Comparison of ENCODE assay signal across 8 cellular contexts in the genomic region with DNA sequence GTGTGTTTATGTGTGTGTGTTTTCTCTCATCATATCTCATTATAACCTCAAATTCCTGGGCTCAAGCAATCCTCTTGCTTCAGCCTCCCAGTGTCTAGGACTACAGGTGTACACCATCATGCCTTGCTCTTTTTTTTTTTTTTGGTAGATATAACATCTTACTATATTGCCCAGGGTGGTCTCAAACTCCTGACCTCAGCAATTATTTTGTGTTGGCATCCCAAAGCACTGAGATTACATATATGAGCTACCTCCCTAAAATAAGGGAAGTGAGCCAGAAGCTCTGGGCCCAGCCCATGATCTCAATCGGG. TPM values are rescaled to one million over a fixed set of nuclear protein-coding genes. Genes with fewer than 3 reads are reported as not detected.
DNase-seq lines count a peak whose midpoint lies in the region; TF ChIP-seq lines count a peak whose summit lies in the region.

No MANE protein-coding gene starts in this region.

- no peaks in the 10 kb centered on the region for H3K9me3 ChIP-seq in endodermal cell (ENCODE audit: control insufficient read depth, low read length)
- no peaks in the 10 kb centered on the region for H3K9me3 ChIP-seq in neural progenitor cell (ENCODE audit: low read depth)

- peaks cover 26% of the 10 kb centered on the region for H3K79me2 ChIP-seq in neural progenitor cell (ENCODE audit: low read depth)

- BruUV-seq in Calu3 (replicated peaks; lab: Mats Ljungman, UMichigan) = TSS peak; percentile 99

- peaks cover 18% of the 10 kb centered on the region for H3F3A ChIP-seq in neural progenitor cell (ENCODE audit: low read depth)

- no peak for TF ChIP-seq CTCF in Calu3 (IDR thresholded peaks at IDR 0.05; ENCODE audit: unreplicated experiment)
- TF ChIP-seq CTCF in endodermal cell (conservative IDR thresholded peaks at IDR 0.05) = no peak
- TF ChIP-seq CTCF in neural progenitor cell (IDR thresholded peaks at IDR 0.05) = no peak
- TF ChIP-seq CTCF in GM20000 (IDR thresholded peaks at IDR 0.05; ENCODE audit: extremely low read depth, missing control alignments) = no peak
- no peak for TF ChIP-seq CTCF in GM13977 (IDR thresholded peaks at IDR 0.05; ENCODE audit: extremely low read depth, insufficient read depth, missing control alignments)

- CTCF ChIA-PET in Calu3 (lab: Charles Lee) = interaction anchor here (0.7 kb wide), 1 partner anchor 32 kb away, joined by 3 read pairs; no protein-coding TSS in a partner anchor

- H3K36me3 ChIP-seq in endodermal cell (ENCODE audit: control insufficient read depth, insufficient read depth, low read length) (peaks cover 14% of the 10 kb centered on the region), neural progenitor cell (no peaks in the 10 kb centered on the region)

- H3K4me3 ChIP-seq in endodermal cell (ENCODE audit: low read length) (peak overlapping the region; percentile 91), neural progenitor cell (peak overlapping the region; percentile 77)

- H3K9me3 Mint-ChIP-seq in Calu3 (ENCODE audit: low read depth, unreplicated experiment) (peaks cover 10% of the 10 kb centered on the region), endodermal cell (no peaks in the 10 kb centered on the region), neural progenitor cell (no peaks in the 10 kb centered on the region)

- H3K4me3 Mint-ChIP-seq in Calu3 (ENCODE audit: low read depth, unreplicated experiment) = peak overlapping the region; percentile 74
- peak overlapping the region; percentile 83 for H3K4me3 Mint-ChIP-seq in endodermal cell
- H3K4me3 Mint-ChIP-seq in neural progenitor cell = peak overlapping the region; percentile 89

- peaks cover 41% of the 10 kb centered on the region for H3K36me3 Mint-ChIP-seq in Calu3 (ENCODE audit: insufficient read depth, unreplicated experiment)
- H3K36me3 Mint-ChIP-seq in endodermal cell (ENCODE audit: low read depth) = peaks cover 13% of the 10 kb centered on the region
- H3K36me3 Mint-ChIP-seq in neural progenitor cell = peaks cover 5% of the 10 kb centered on the region

- peaks cover 24% of the 10 kb centered on the region for H3K4me1 Mint-ChIP-seq in Calu3 (ENCODE audit: low read depth, unreplicated experiment)
- peaks cover 12% of the 10 kb centered on the region for H3K4me1 Mint-ChIP-seq in endodermal cell
- H3K4me1 Mint-ChIP-seq in neural progenitor cell = peaks cover 20% of the 10 kb centered on the region

- H3K27me3 Mint-ChIP-seq in Calu3 (ENCODE audit: unreplicated experiment) (peaks cover 24% of the 10 kb centered on the region), endodermal cell (ENCODE audit: insufficient read depth) (peaks cover 36% of the 10 kb centered on the region), neural progenitor cell (ENCODE audit: insufficient read depth, low read depth) (peaks cover 9% of the 10 kb centered on the region)

- peak overlapping the region; percentile 87 for H3K4me2 ChIP-seq in neural progenitor cell

- H3K4me1 ChIP-seq in endodermal cell (ENCODE audit: control insufficient read depth, insufficient read depth, low read length) = peaks cover 2% of the 10 kb centered on the region
- peaks cover 19% of the 10 kb centered on the region for H3K4me1 ChIP-seq in neural progenitor cell

- intact Hi-C loops in Calu3 (cut with micrococcal nuclease; ENCODE audit: unreplicated experiment) = loop anchor here (5.0 kb wide), 1 partner anchor 42 kb away; a partner anchor contains a TSS

- H2AFZ ChIP-seq in neural progenitor cell (replicated peaks) = peak overlapping the region; percentile 75

- no peak for DNase-seq in Calu3
- peak; percentile 30 for DNase-seq in NCI-H69 (lab: John Stamatoyannopoulos, UW)
- DNase-seq in endodermal cell = no peak
- no peak for DNase-seq in neural progenitor cell (ENCODE audit: low spot score)
- DNase-seq in GM20000 (ENCODE audit: low spot score) = no peak
- no peak for DNase-seq in GM13977 (ENCODE audit: low spot score)
- no peak for DNase-seq in NCI-H1105 (lab: John Stamatoyannopoulos, UW)
- DNase-seq in EL = no peak

- peak overlapping the region; percentile 55 for H3K27ac ChIP-seq in endodermal cell (ENCODE audit: low read depth, low read length)
- peak overlapping the region; percentile 74 for H3K27ac ChIP-seq in neural progenitor cell

- H3K27me3 ChIP-seq in endodermal cell (ENCODE audit: control insufficient read depth, insufficient read depth, low read length, poor library complexity, severe bottlenecking) (peaks cover 34% of the 10 kb centered on the region), neural progenitor cell (peaks cover 29% of the 10 kb centered on the region)

- no peaks in the 10 kb centered on the region for H4K20me1 ChIP-seq in neural progenitor cell (ENCODE audit: low read depth)

- H3K27ac Mint-ChIP-seq in Calu3 (ENCODE audit: unreplicated experiment) = peak overlapping the region; percentile 70
- peak overlapping the region; percentile 94 for H3K27ac Mint-ChIP-seq in endodermal cell
- peak overlapping the region; percentile 86 for H3K27ac Mint-ChIP-seq in neural progenitor cell

- H3K9ac ChIP-seq in endodermal cell (ENCODE audit: extremely low read depth, low read length, poor library complexity, severe bottlenecking) = peak overlapping the region; percentile 90
- H3K9ac ChIP-seq in neural progenitor cell = no peak overlapping the region

- WGBS in endodermal cell (ENCODE audit: insufficient coverage in 1 of 2, insufficient read length in 1 of 2), 2 experiments = 3% methylated on average over 1 of the region's 1 CpG; no CpG with 5 or more reads in 1 of the 2 experiments

- in situ Hi-C loops in GM13977 (cut with MboI; ENCODE audit: low pct_unique_long_range_greater_than_20kb, low sequenced_read_pairs, unreplicated experiment) = no loop called here

RNA-seq across cellular contexts. Expression of a gene that starts 0.4 kb away (rescaled TPM):
- 8.5 and 9.0 TPM in 2 replicates for total RNA-seq in Calu3 (2022)
- 10 to 100 TPM in 1 of 2 donors, 1 to 10 TPM in 1; 6.2 to 13.4 TPM for total RNA-seq in endodermal cell
- polyA plus RNA-seq in endodermal cell (2013, experiment 1 of 2) = 4.6 TPM
- polyA plus RNA-seq in endodermal cell (2013, experiment 2 of 2) = 4.5 TPM
- total RNA-seq in neural progenitor cell (ENCODE audit: low replicate concordance) = 9.5 and 11.6 TPM in 2 replicates

RNA-seq across cellular contexts. Expression of a gene that starts 31.2 kb away (rescaled TPM):
- total RNA-seq in Calu3 (2022) (6.2 and 6.5 TPM in 2 replicates), endodermal cell (10 to 100 TPM; 11.6 to 12.3 TPM), neural progenitor cell (ENCODE audit: low replicate concordance) (11.6 and 15.5 TPM in 2 replicates)
- 9.9 TPM for polyA plus RNA-seq in endodermal cell (2013, experiment 1 of 2)
- 8.4 TPM for polyA plus RNA-seq in endodermal cell (2013, experiment 2 of 2)

RNA-seq across cellular contexts. Expression of a gene that starts 39.5 kb away (rescaled TPM):
- total RNA-seq in Calu3 (2022) (68.2 and 74.8 TPM in 2 replicates), endodermal cell (10 to 100 TPM; 63.9 to 64.0 TPM), neural progenitor cell (ENCODE audit: low replicate concordance) (47.5 and 52.7 TPM in 2 replicates)
- 5.8 TPM for polyA plus RNA-seq in endodermal cell (2013, experiment 1 of 2)
- 7.2 TPM for polyA plus RNA-seq in endodermal cell (2013, experiment 2 of 2)

RNA-seq across cellular contexts. Expression of a gene that starts 43.5 kb away (rescaled TPM):
- 11.7 and 16.3 TPM in 2 replicates for total RNA-seq in Calu3 (2022)
- 1 to 10 TPM; 9.2 to 9.5 TPM for total RNA-seq in endodermal cell
- polyA plus RNA-seq in endodermal cell (2013, experiment 1 of 2) = 19.2 TPM
- polyA plus RNA-seq in endodermal cell (2013, experiment 2 of 2) = 20.4 TPM
- 10.7 and 23.4 TPM in 2 replicates for total RNA-seq in neural progenitor cell (ENCODE audit: low replicate concordance)

RNA-seq across cellular contexts. Expression of a gene that starts 43.5 kb away (rescaled TPM):
- total RNA-seq in Calu3 (2022) (7.2 and 7.7 TPM in 2 replicates), endodermal cell (1 to 10 TPM; 1.5 to 3.5 TPM), neural progenitor cell (ENCODE audit: low replicate concordance) (2.7 and 2.9 TPM in 2 replicates)
- polyA plus RNA-seq in endodermal cell (2013, experiment 1 of 2) = 3.0 TPM
- 2.1 TPM for polyA plus RNA-seq in endodermal cell (2013, experiment 2 of 2)
